Comparison of ENCODE assay signal across 1 cellular context in genomic region chr19:7994114-7994513, GRCh38.
TF ChIP-seq lines count a peak whose summit lies in the region.

No MANE protein-coding gene starts in this region.

TF ChIP-seq in K562, 482 proteins besides CTCF, POLR2A, EP300 and RAD21:
- TF ChIP-seq EZH2 (IDR thresholded peaks at IDR 0.05; ENCODE audit: borderline replicate concordance, low read depth, low read length) = no peak
- TF ChIP-seq KLF6 (CRISPR knock-in tag; IDR thresholded peaks at IDR 0.05; ENCODE audit: borderline replicate concordance) = no peak
- no peak for TF ChIP-seq ZNF354B (CRISPR knock-in tag; IDR thresholded peaks at IDR 0.05)
- TF ChIP-seq RBM34 (IDR thresholded peaks at IDR 0.05; ENCODE audit: borderline replicate concordance, insufficient read depth, low read length) = no peak
- TF ChIP-seq MCM5 (IDR thresholded peaks at IDR 0.05; ENCODE audit: low read depth) = no peak
- TF ChIP-seq NCOA2 (IDR thresholded peaks at IDR 0.05; ENCODE audit: partially characterized antibody in 2 of 2) = no peak
- no peak for TF ChIP-seq ELF1 (tag; IDR thresholded peaks at IDR 0.05)
- TF ChIP-seq HINFP (tag; conservative IDR thresholded peaks at IDR 0.05; ENCODE audit: low read depth) = no peak
- TF ChIP-seq GTF2E2 (tag; IDR thresholded peaks at IDR 0.05) = no peak
- no peak for TF ChIP-seq TOE1 (IDR thresholded peaks at IDR 0.05; ENCODE audit: borderline replicate concordance)
- TF ChIP-seq TOE1 (CRISPR knock-in tag; IDR thresholded peaks at IDR 0.05; ENCODE audit: borderline replicate concordance, low read depth) = no peak
- no peak for TF ChIP-seq ATF2 (CRISPR knock-in tag; IDR thresholded peaks at IDR 0.05)
- no peak for TF ChIP-seq CEBPG (CRISPR knock-in tag; IDR thresholded peaks at IDR 0.05)
- TF ChIP-seq CEBPG (tag; conservative IDR thresholded peaks at IDR 0.05 in 1 of 2, IDR thresholded peaks at IDR 0.05 in 1 of 2) = no peak
- no peak for TF ChIP-seq SP2 (IDR thresholded peaks at IDR 0.05; ENCODE audit: extremely low read depth, low read depth, low read length, poor library complexity, severe bottlenecking)
- no peak for TF ChIP-seq GATAD2B (IDR thresholded peaks at IDR 0.05; ENCODE audit: borderline replicate concordance)
- no peak for TF ChIP-seq RNF219 (CRISPR knock-in tag; IDR thresholded peaks at IDR 0.05)
- no peak for TF ChIP-seq MITF (IDR thresholded peaks at IDR 0.05)
- no peak for TF ChIP-seq RBM25 (IDR thresholded peaks at IDR 0.05; ENCODE audit: low read depth, low read length, severe bottlenecking)
- no peak for TF ChIP-seq GTF3C2 (IDR thresholded peaks at IDR 0.05; ENCODE audit: borderline replicate concordance, extremely low read depth, insufficient read length)
TF ChIP-seq in K562: peak in this region for 0.
